Comparison of ENCODE assay signal across 15 cellular contexts in the genomic region with DNA sequence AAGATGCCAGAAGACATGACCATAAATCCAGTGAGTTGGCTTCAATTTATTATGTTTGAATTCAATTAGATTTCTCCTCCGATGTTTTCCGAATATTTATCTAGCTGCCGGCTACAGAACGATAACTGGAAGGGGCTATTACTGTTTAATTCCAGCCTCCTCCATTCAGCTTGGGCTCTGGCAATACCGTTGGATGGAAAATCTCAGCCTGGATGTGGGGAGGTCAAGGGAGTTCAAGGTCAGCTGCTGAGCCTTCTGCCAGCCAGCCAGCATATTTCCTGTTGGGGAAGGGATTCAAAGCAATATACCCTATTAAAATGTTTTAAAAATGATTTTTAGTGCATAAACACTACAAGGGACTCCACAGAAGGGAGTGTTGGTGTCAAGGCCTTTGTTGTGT. TPM values are rescaled to one million over a fixed set of nuclear protein-coding genes. Genes with fewer than 3 reads are reported as not detected.
"Had no signal": no experiment of that assay in that cellular context is flagged by ENCODE, and none has a peak within 500 bp of the region (broad histone marks: within the 10 kb centered on the region; RNA-seq: fewer than 3 reads in every experiment).

No MANE protein-coding gene starts in this region.

RNA-seq across cellular contexts. Expression of a gene that starts 34.9 kb away (rescaled TPM):
- total RNA-seq: activated B cell treated with CpG ODN at 0.5 μM for 24 hours; activated CD4-positive, alpha-beta memory T cell treated with anti-CD3 and anti-CD28 coated beads for 36 hours; activated CD4-positive, alpha-beta memory T cell treated with anti-CD3 and anti-CD28 coated beads, Interleukin-2, amount 10 ng/mL, durations not matched to agents 7 days and 5 days; activated CD4-positive, alpha-beta T cell treated with anti-CD3 and anti-CD28 coated beads for 36 hours; activated CD4-positive, alpha-beta T cell treated with anti-CD3 and anti-CD28 coated beads, Interleukin-2, amount 10 ng/mL, durations not matched to agents 24 days and 14 days; activated CD4-positive, alpha-beta T cell treated with anti-CD3 and anti-CD28 coated beads, Interleukin-2, amount 10 ng/mL, durations not matched to agents 7 days and 5 days; activated CD8-positive, alpha-beta memory T cell treated with anti-CD3 and anti-CD28 coated beads for 36 hours; activated CD8-positive, alpha-beta memory T cell treated with anti-CD3 and anti-CD28 coated beads, Interleukin-2, amount 10 ng/mL, durations not matched to agents 7 days and 5 days; activated CD8-positive, alpha-beta T cell treated with anti-CD3 and anti-CD28 coated beads for 36 hours; activated CD8-positive, alpha-beta T cell treated with anti-CD3 and anti-CD28 coated beads, Interleukin-2, amount 10 ng/mL, durations not matched to agents 7 days and 5 days; T-cell; T-helper 1 cell treated with Interleukin-12 subunit alpha and Interleukin-12 subunit beta and Interleukin-4 antibody, amounts not matched to agents 30 ng/mL and 1 ng/mL, for 36 hours; T-helper 17 cell; T-helper 2 cell treated with Interferon-gamma antibody and Interleukin-4, amounts not matched to agents 100 ng/mL and 5 ng/mL, for 36 hours; WTC11 had no signal

RNA-seq across cellular contexts. Expression of a gene that starts 46.2 kb away (rescaled TPM):
- total RNA-seq: activated B cell treated with CpG ODN at 0.5 μM for 24 hours; activated CD4-positive, alpha-beta memory T cell treated with anti-CD3 and anti-CD28 coated beads for 36 hours; activated CD4-positive, alpha-beta memory T cell treated with anti-CD3 and anti-CD28 coated beads, Interleukin-2, amount 10 ng/mL, durations not matched to agents 7 days and 5 days; activated CD4-positive, alpha-beta T cell treated with anti-CD3 and anti-CD28 coated beads for 36 hours; activated CD4-positive, alpha-beta T cell treated with anti-CD3 and anti-CD28 coated beads, Interleukin-2, amount 10 ng/mL, durations not matched to agents 24 days and 14 days; activated CD4-positive, alpha-beta T cell treated with anti-CD3 and anti-CD28 coated beads, Interleukin-2, amount 10 ng/mL, durations not matched to agents 7 days and 5 days; activated CD8-positive, alpha-beta memory T cell treated with anti-CD3 and anti-CD28 coated beads for 36 hours; activated CD8-positive, alpha-beta memory T cell treated with anti-CD3 and anti-CD28 coated beads, Interleukin-2, amount 10 ng/mL, durations not matched to agents 7 days and 5 days; activated CD8-positive, alpha-beta T cell treated with anti-CD3 and anti-CD28 coated beads for 36 hours; activated CD8-positive, alpha-beta T cell treated with anti-CD3 and anti-CD28 coated beads, Interleukin-2, amount 10 ng/mL, durations not matched to agents 7 days and 5 days; T-cell; T-helper 1 cell treated with Interleukin-12 subunit alpha and Interleukin-12 subunit beta and Interleukin-4 antibody, amounts not matched to agents 30 ng/mL and 1 ng/mL, for 36 hours; T-helper 17 cell; T-helper 2 cell treated with Interferon-gamma antibody and Interleukin-4, amounts not matched to agents 100 ng/mL and 5 ng/mL, for 36 hours; WTC11 had no signal
